In the genomic region with DNA sequence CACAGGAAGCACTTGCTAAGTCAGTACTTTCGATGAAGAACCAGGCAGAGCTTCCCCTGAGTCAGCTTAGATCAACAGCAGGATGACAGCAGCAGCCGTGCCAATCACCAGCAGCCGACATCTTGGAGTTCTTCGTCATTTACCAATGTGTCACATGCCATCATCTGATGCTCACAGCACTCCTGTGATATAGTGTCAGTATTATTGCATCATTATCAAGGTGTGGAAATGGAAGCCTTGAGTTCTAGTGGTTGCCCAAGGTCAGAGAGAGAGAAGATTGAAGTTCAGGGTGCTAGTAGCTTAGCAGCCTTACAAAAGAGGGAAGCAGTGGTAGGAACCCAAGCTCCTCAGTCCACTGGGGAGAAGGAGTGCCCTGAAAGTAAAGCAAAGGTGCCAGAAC, we compare ENCODE assay signal across 26 cellular contexts.
"Had no signal": no experiment of that assay in that cellular context is flagged by ENCODE, and none has a peak within 500 bp of the region (broad histone marks: within the 10 kb centered on the region; RNA-seq: fewer than 3 reads in every experiment).

No MANE protein-coding gene starts in this region.

- H3K4me1 ChIP-seq: esophagus muscularis mucosa, foreskin keratinocyte, gastroesophageal sphincter, heart left ventricle, neural progenitor cell, prostate gland, spleen, testis, tibial artery, upper lobe of left lung had no signal

- H3K4me2 ChIP-seq: hepatocyte, neural progenitor cell had no signal

- H2AFZ ChIP-seq: hepatocyte, neural progenitor cell had no signal

- H3K4me3 ChIP-seq: coronary artery, esophagus muscularis mucosa, gastroesophageal sphincter, heart left ventricle, hepatocyte, lung, neural progenitor cell, prostate gland, skin epidermis, spleen, testis, tibial artery, upper lobe of left lung had no signal

- ATAC-seq: foreskin keratinocyte; gastroesophageal sphincter; heart left ventricle; left lobe of liver; natural killer cell; right cardiac atrium; stimulated activated memory B cell treated with anti-CD40 and anti-IgM and Interleukin-4, amounts not matched to agents 10 μg/mL and 1 μg/mL and 100 μg/mL, for 72 hours; stimulated activated naive CD8-positive, alpha-beta T cell treated with anti-CD3 and anti-CD28 coated beads, Interleukin-15, Interleukin-2, amounts not matched to agents 100 U/mL and 50 U/mL, for 24 hours had no signal

- FAIRE-seq: endothelial cell of umbilical vein, kidney, urothelium cell line had no signal

- H3K9me3 ChIP-seq: esophagus muscularis mucosa, gastroesophageal sphincter, heart left ventricle, prostate gland, spleen, testis, tibial artery, upper lobe of left lung had no signal

- H3K79me2 ChIP-seq: hepatocyte had no signal

- H3K36me3 ChIP-seq: esophagus muscularis mucosa, gastroesophageal sphincter, heart left ventricle, neural progenitor cell, prostate gland, spleen, tibial artery, upper lobe of left lung had no signal

- H3K9ac ChIP-seq: neural progenitor cell had no signal

- H3K27ac ChIP-seq: coronary artery, esophagus muscularis mucosa, foreskin keratinocyte, gastroesophageal sphincter, heart left ventricle, hepatocyte, neural progenitor cell, prostate gland, skin epidermis, spleen, testis, tibial artery, upper lobe of left lung had no signal

- H3K27me3 ChIP-seq: foreskin keratinocyte, hepatocyte, neural progenitor cell, testis, upper lobe of left lung had no signal

- DNase-seq: dermis blood vessel endothelial cell; effector memory CD4-positive, alpha-beta T cell; foreskin keratinocyte; heart left ventricle; kidney; natural killer cell; nucleus accumbens; right cardiac atrium; spleen; stimulated activated CD4-positive, alpha-beta T cell treated with anti-CD3 and anti-CD28 coated beads, Interleukin-4, amount 100 ng/mL, for 4 hours; stimulated activated naive CD8-positive, alpha-beta T cell treated with anti-CD3 and anti-CD28 coated beads, Interleukin-15, Interleukin-2, amounts not matched to agents 100 U/mL and 50 U/mL, for 24 hours; testis; upper lobe of left lung had no signal
